8 cellular contexts compared by ENCODE assay signal in the genomic region with DNA sequence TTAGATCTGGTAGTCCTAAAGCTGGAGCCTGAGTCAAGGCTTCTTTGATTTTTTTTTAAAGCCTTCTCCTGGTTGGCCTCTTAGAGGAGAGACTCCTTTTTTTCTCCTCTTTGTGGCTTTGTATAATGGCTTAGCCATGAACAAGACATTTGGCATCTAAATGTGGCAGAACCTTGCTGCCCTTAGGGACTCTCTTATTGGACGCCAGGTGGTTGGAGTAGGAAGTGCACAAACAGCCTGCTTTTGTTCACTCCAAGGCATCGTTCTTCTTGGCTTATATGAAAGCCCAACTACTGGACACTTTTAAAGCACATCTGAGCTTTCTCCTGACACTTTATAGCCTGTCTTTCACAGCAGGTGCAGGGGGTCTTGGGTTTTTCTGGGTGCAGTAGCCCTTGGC. TPM values are rescaled to one million over a fixed set of nuclear protein-coding genes. Genes with fewer than 3 reads are reported as not detected.
A peak's percentile ranks its signal among the peaks of the same experiment; 100 is the strongest.
DNase-seq lines count a peak whose midpoint lies in the region; ATAC-seq and TF ChIP-seq lines count a peak whose summit lies in the region.

No MANE protein-coding gene starts in this region.

- ATAC-seq in left lung: peak; percentile 74
- no peak for ATAC-seq in GM18858 (IDR thresholded peaks at IDR 0.05; ENCODE audit: unreplicated experiment)
- no peak for ATAC-seq in GM21737 (IDR thresholded peaks at IDR 0.05; ENCODE audit: unreplicated experiment)

- peaks cover 0 to 25% of the 10 kb centered on the region in 2 donors for H3K9me3 ChIP-seq in left lung

- no peaks in the 10 kb centered on the region for H3K27me3 ChIP-seq in GM06990 (replicated peaks; ENCODE audit: control insufficient read depth, insufficient read depth, low read length)
- no peaks in the 10 kb centered on the region for H3K27me3 ChIP-seq in left lung

- peak overlapping the region; percentile 95 for H3K4me3 Mint-ChIP-seq in activated naive CD8-positive, alpha-beta T cell

- H3K27ac ChIP-seq in 22Rv1 (no peak overlapping the region), left lung (no peak overlapping the region)

- peaks cover 9% of the 10 kb centered on the region for H3K9me3 Mint-ChIP-seq in activated naive CD8-positive, alpha-beta T cell (ENCODE audit: low read depth)

- DNase-seq in GM06990 (ENCODE audit: extremely low read depth, insufficient read length) (no peak), LoVo (ENCODE audit: low spot score) (peak; percentile 39), left lung (no peak), GM10266 (ENCODE audit: extremely low spot score) (no peak)

- H3K27ac Mint-ChIP-seq in activated naive CD8-positive, alpha-beta T cell: peak overlapping the region; percentile 93

- no peaks in the 10 kb centered on the region for H3K27me3 Mint-ChIP-seq in activated naive CD8-positive, alpha-beta T cell

- H3K36me3 Mint-ChIP-seq in activated naive CD8-positive, alpha-beta T cell: peaks cover 10% of the 10 kb centered on the region

- peak; percentile 33 for TF ChIP-seq CTCF in 22Rv1 (IDR thresholded peaks at IDR 0.05)
- TF ChIP-seq CTCF in GM06990 (IDR thresholded peaks at IDR 0.05; ENCODE audit: insufficient read depth, low read length, poor library complexity, severe bottlenecking): peak; percentile 30
- peak; percentile 22 to 48 for TF ChIP-seq CTCF in left lung (IDR thresholded peaks at IDR 0.05)
- TF ChIP-seq CTCF in GM10266 (IDR thresholded peaks at IDR 0.05; ENCODE audit: control insufficient read depth, insufficient read depth, low read depth, missing control alignments): no peak

- H3K4me1 Mint-ChIP-seq in activated naive CD8-positive, alpha-beta T cell (ENCODE audit: low read depth): peaks cover 26% of the 10 kb centered on the region

- peaks cover 0 to 21% of the 10 kb centered on the region in 2 donors for H3K4me1 ChIP-seq in left lung

- intact Hi-C loops in left lung (cut with DNase I): no loop called here

- no peaks in the 10 kb centered on the region for H3K36me3 ChIP-seq in GM06990 (ENCODE audit: control insufficient read depth, insufficient read depth, low read length)
- no peaks in the 10 kb centered on the region for H3K36me3 ChIP-seq in left lung

- H3K4me3 ChIP-seq in GM06990 (replicated peaks; ENCODE audit: low read depth, low read length) (no peak overlapping the region), left lung (peak overlapping the region in 1 of 2 donors; percentile 49)

RNA-seq across cellular contexts. Expression of gene ZPBP, which starts 25.0 kb away (rescaled TPM):
- total RNA-seq in left lung: not detected
